In genomic region chr15:45522179-45522930, GRCh38 we compare ENCODE assay signal across 8 cellular contexts. TPM values are rescaled to one million over a fixed set of nuclear protein-coding genes. Genes with fewer than 3 reads are reported as not detected.
DNase-seq lines count a peak whose midpoint lies in the region; ATAC-seq lines count a peak whose summit lies in the region.

Gene SLC30A4 (minus strand): TSS chr15:45522755. CDS start chr15:45522354, 401 bp downstream.

- no peaks in the 10 kb centered on the region for H3K9me2 ChIP-seq in Karpas-422 (replicated peaks; ENCODE audit: insufficient read depth, low read length)

- in situ Hi-C loops in G401 (cut with HindIII; ENCODE audit: low sequenced_read_pairs), result no loop called here

- H3K27me3 ChIP-seq in Karpas-422 (ENCODE audit: low read length), result no peaks in the 10 kb centered on the region; the same call in 1 of the 2 replicates

- no peak within 1 kb of the TSS for H3K27ac ChIP-seq in Karpas-422 (ENCODE audit: low read length)

- H3K36me3 ChIP-seq in Karpas-422 (ENCODE audit: insufficient read depth, low read length), result no peaks in the 10 kb centered on the region

- peaks cover 11% of the 10 kb centered on the region for H3K4me1 ChIP-seq in Karpas-422 (ENCODE audit: low read length)

- H3K4me2 ChIP-seq in Karpas-422 (ENCODE audit: low read depth, low read length, poor library complexity, severe bottlenecking), result peak within 1 kb of the TSS; percentile 66

- peak within 1 kb of the TSS; percentile 47; the same call in 1 of the 2 replicates for H3K4me3 ChIP-seq in Karpas-422 (ENCODE audit: low read length)

- no peaks in the 10 kb centered on the region for H3K79me2 ChIP-seq in Karpas-422 (ENCODE audit: low read length)

- H3K9ac ChIP-seq in Karpas-422 (ENCODE audit: low read length), result no peak within 1 kb of the TSS

- no peaks in the 10 kb centered on the region for H4K20me1 ChIP-seq in Karpas-422 (ENCODE audit: insufficient read depth, low read depth, low read length)

- peak; percentile 61 for ATAC-seq in GM21737 (IDR thresholded peaks at IDR 0.05; ENCODE audit: unreplicated experiment)

- H2AFZ ChIP-seq in Karpas-422 (ENCODE audit: low read length), result peak within 1 kb of the TSS; percentile 23; the same call in 1 of the 2 replicates

- peak; percentile 75 for DNase-seq in G401 (ENCODE audit: low spot score)
- DNase-seq in Karpas-422, result no peak
- DNase-seq in activated CD4-positive, alpha-beta T cell treated with anti-CD3 and anti-CD28 coated beads for 1 hour, result peak; percentile 55
- peak; percentile 66 for DNase-seq in cerebellar cortex (ENCODE audit: low spot score)
- peak; percentile 68 for DNase-seq in kidney tubule cell (ENCODE audit: low spot score)
- DNase-seq in stimulated activated CD4-positive, alpha-beta T cell treated with anti-CD3 and anti-CD28 coated beads, Interleukin-1b, Interleukin-23, amount 100 ng/mL, for 1 hour (ENCODE audit: low read depth in 2 of 2), result peak; percentile 9 to 22
- DNase-seq in NCI-H187 treated with DMSO at 0.1 percent for 48 hours (lab: John Stamatoyannopoulos, UW), result no peak

- no peaks in the 10 kb centered on the region for H3K9me3 ChIP-seq in Karpas-422 (ENCODE audit: low read length)

RNA-seq across cellular contexts. Expression of gene SLC30A4, which starts in this region (rescaled TPM):
- total RNA-seq in G401 (2014; rRNA removed; shearing (Covaris generic)), result 4.9 and 8.2 TPM in 2 replicates
- total RNA-seq in Karpas-422 (2014; rRNA removed; shearing (Covaris generic); ENCODE audit: low replicate concordance), result not detected in 2 replicates

Comparison
In these comparisons a context has a peak if more than half of its experiments do, and no peak if none do; other contexts are left out.
1. DNase-seq: peak in G401 (single experiment), activated CD4-positive, alpha-beta T cell treated with anti-CD3 and anti-CD28 coated beads for 1 hour (single experiment), cerebellar cortex (single experiment), kidney tubule cell (single experiment) and stimulated activated CD4-positive, alpha-beta T cell treated with anti-CD3 and anti-CD28 coated beads, Interleukin-1b, Interleukin-23, amount 100 ng/mL, for 1 hour (2 of 2); none in Karpas-422 (single experiment) and NCI-H187 treated with DMSO at 0.1 percent for 48 hours (single experiment).